In genomic region chr6:56742122-56742791, GRCh38 we compare ENCODE assay signal across 8 cellular contexts.
A peak's percentile ranks its signal among the peaks of the same experiment; 100 is the strongest.
DNase-seq lines count a peak whose midpoint lies in the region; ATAC-seq, FAIRE-seq and TF ChIP-seq lines count a peak whose summit lies in the region.

No MANE protein-coding gene starts in this region.

- H3K9me2 ChIP-seq in Karpas-422 (replicated peaks; ENCODE audit: insufficient read depth, low read length), result no peaks in the 10 kb centered on the region

- H3K27ac ChIP-seq in Karpas-422 (ENCODE audit: low read length) (no peak overlapping the region), right atrium auricular region (peak overlapping the region; percentile 23 to 31), aorta (ENCODE audit: low read depth in 1 of 2, low read length in 2 of 2) (peak overlapping the region in 1 of 2 donors; percentile 14)

- H3K4me3 ChIP-seq in Karpas-422 (ENCODE audit: low read length), result no peak overlapping the region
- peak overlapping the region in 1 of 2 donors; percentile 31 for H3K4me3 ChIP-seq in right atrium auricular region
- no peak overlapping the region for H3K4me3 ChIP-seq in aorta (ENCODE audit: low read length in 2 of 2)
- H3K4me3 ChIP-seq in foreskin fibroblast (ENCODE audit: low read depth in 1 of 2, low read length in 2 of 2), result no peak overlapping the region
- no peak overlapping the region for H3K4me3 ChIP-seq in H7 (ENCODE audit: insufficient read depth, low read depth, low read length)

- peak overlapping the region; percentile 25 for H3K4me2 ChIP-seq in Karpas-422 (ENCODE audit: low read depth, low read length, poor library complexity, severe bottlenecking)

- no peak for FAIRE-seq in frontal cortex (lab: Jason Lieb, UNC)

- H3K27me3 ChIP-seq in Karpas-422 (ENCODE audit: low read length) (no peaks in the 10 kb centered on the region), right atrium auricular region (no peaks in the 10 kb centered on the region), aorta (ENCODE audit: control insufficient read depth in 1 of 2, insufficient read depth in 2 of 2, low read length in 1 of 2) (no peaks in the 10 kb centered on the region), H7 (ENCODE audit: control insufficient read depth, insufficient read depth, low read length) (no peaks in the 10 kb centered on the region)

- no peak overlapping the region for H2AFZ ChIP-seq in Karpas-422 (ENCODE audit: low read length)

- H3K9me3 ChIP-seq in Karpas-422 (ENCODE audit: low read length) (no peaks in the 10 kb centered on the region), right atrium auricular region (no peaks in the 10 kb centered on the region), aorta (ENCODE audit: control insufficient read depth, low read length) (no peaks in the 10 kb centered on the region)

- H3K9ac ChIP-seq in Karpas-422 (ENCODE audit: low read length), result no peak overlapping the region

- no peak for TF ChIP-seq CTCF in right atrium auricular region (IDR thresholded peaks at IDR 0.05)
- no peak for TF ChIP-seq CTCF in foreskin fibroblast (IDR thresholded peaks at IDR 0.05; ENCODE audit: low read depth, low read length)

- no peaks in the 10 kb centered on the region for H4K20me1 ChIP-seq in Karpas-422 (ENCODE audit: insufficient read depth, low read depth, low read length)

- H3K79me2 ChIP-seq in Karpas-422 (ENCODE audit: low read length), result no peaks in the 10 kb centered on the region

- H3K4me1 ChIP-seq in Karpas-422 (ENCODE audit: low read length), result peaks cover 7% of the 10 kb centered on the region
- peaks cover 0 to 37% of the 10 kb centered on the region in 2 donors for H3K4me1 ChIP-seq in right atrium auricular region
- H3K4me1 ChIP-seq in aorta (ENCODE audit: control insufficient read depth in 1 of 2, insufficient read depth in 2 of 2, low read length in 2 of 2), result no peaks in the 10 kb centered on the region

- H3K36me3 ChIP-seq in Karpas-422 (ENCODE audit: insufficient read depth, low read length) (no peaks in the 10 kb centered on the region), right atrium auricular region (no peaks in the 10 kb centered on the region), aorta (ENCODE audit: control insufficient read depth in 1 of 2, insufficient read depth in 2 of 2, low read length in 1 of 2) (no peaks in the 10 kb centered on the region), H7 (replicated peaks; ENCODE audit: control insufficient read depth, insufficient read depth, low read length) (no peaks in the 10 kb centered on the region)

- intact Hi-C loops in aorta (cut with DNase I), result no loop called here

- DNase-seq in SIG-M5 treated with dmso at 0.1 percent for 504 hours (lab: John Stamatoyannopoulos, UW; ENCODE audit: unreplicated experiment) (peak; percentile 33), SIG-M5 (lab: John Stamatoyannopoulos, UW) (no peak), Karpas-422 (no peak), right atrium auricular region (ENCODE audit: low spot score) (no peak), aorta (no peak), foreskin fibroblast (no peak), H7 (no peak), frontal cortex (ENCODE audit: low spot score in 2 of 2) (no peak)

- WGBS in aorta, 2 donors, result 29 to 33% methylated on average over 6 of the region's 6 CpGs

- peak; percentile 27 for ATAC-seq in aorta (ENCODE audit: low FRiP score)
